Comparison of ENCODE assay signal across 26 cellular contexts in genomic region chr11:16095756-16096155, GRCh38.
A peak's percentile ranks its signal among the peaks of the same experiment; 100 is the strongest.
DNase-seq lines count a peak whose midpoint lies in the region; ATAC-seq and TF ChIP-seq lines count a peak whose summit lies in the region.
"Had no signal": no experiment of that assay in that cellular context is flagged by ENCODE, and none has a peak within 500 bp of the region (broad histone marks: within the 10 kb centered on the region; RNA-seq: fewer than 3 reads in every experiment).

No MANE protein-coding gene starts in this region.

- ATAC-seq in left cardiac atrium (no peak), HG03469 (IDR thresholded peaks at IDR 0.05; ENCODE audit: unreplicated experiment) (no peak)
- ATAC-seq: CD8-positive, alpha-beta T cell; PC-3 had no signal

- DNase-seq in COLO829 (ENCODE audit: low spot score) (peak; percentile 73), HS-27A (ENCODE audit: low read depth) (peak; percentile 15), SJSA1 (ENCODE audit: low read depth in 1 of 2, low spot score in 2 of 2) (peak in 1 of 2 experiments; percentile 26), osteocyte (ENCODE audit: extremely low spot score, unreplicated experiment) (no peak), left cardiac atrium (no peak)
- DNase-seq in activated naive CD4-positive, alpha-beta T cell treated with anti-CD3 and anti-CD28 coated beads, Interleukin-2, amount 10 ng/mL, durations not matched to agents 7 days and 5 days, result no peak
- DNase-seq: CD8-positive, alpha-beta T cell; DMS 273 treated with DMSO at 0.1 percent for 48 hours; DND-41; H7; NCI-H1092; NCI-H1417 treated with DMSO at 0.1 percent for 48 hours; NCI-H1694 treated with DMSO at 0.1 percent for 48 hours; NCI-H2081; NCI-H2171 treated with DMSO at 0.1 percent for 48 hours; NCI-H345; NCI-H510A treated with DMSO at 0.1 percent for 48 hours; NCI-H774; PC-3; Right ventricle myocardium superior; T-helper 1 cell had no signal

- H3K9me3 ChIP-seq in SJSA1 (replicated peaks), result no peaks in the 10 kb centered on the region

- H3K27ac Mint-ChIP-seq in osteocyte (ENCODE audit: unreplicated experiment), result peak overlapping the region; percentile 36
- H3K27ac Mint-ChIP-seq in activated naive CD4-positive, alpha-beta T cell treated with anti-CD3 and anti-CD28 coated beads, Interleukin-2, amount 10 ng/mL, durations not matched to agents 7 days and 5 days, result no peak overlapping the region
- H3K27ac Mint-ChIP-seq: B cell; CD8-positive, alpha-beta T cell; IgD-negative memory B cell had no signal

- no peaks in the 10 kb centered on the region for H3K9me3 Mint-ChIP-seq in osteocyte (ENCODE audit: unreplicated experiment)
- no peaks in the 10 kb centered on the region for H3K9me3 Mint-ChIP-seq in activated naive CD4-positive, alpha-beta T cell treated with anti-CD3 and anti-CD28 coated beads, Interleukin-2, amount 10 ng/mL, durations not matched to agents 7 days and 5 days
- H3K9me3 Mint-ChIP-seq: IgD-negative memory B cell had no signal

- H3K27me3 Mint-ChIP-seq in osteocyte (ENCODE audit: unreplicated experiment), result no peaks in the 10 kb centered on the region
- no peaks in the 10 kb centered on the region for H3K27me3 Mint-ChIP-seq in activated naive CD4-positive, alpha-beta T cell treated with anti-CD3 and anti-CD28 coated beads, Interleukin-2, amount 10 ng/mL, durations not matched to agents 7 days and 5 days
- H3K27me3 Mint-ChIP-seq: B cell, IgD-negative memory B cell had no signal

- H3K4me1 ChIP-seq in SJSA1 (replicated peaks), result peaks cover 47% of the 10 kb centered on the region

- TF ChIP-seq CTCF in osteocyte (IDR thresholded peaks at IDR 0.05), result no peak

- CTCF ChIA-PET in activated naive CD4-positive, alpha-beta T cell treated with anti-CD3 and anti-CD28 coated beads, Interleukin-2, amount 10 ng/mL, durations not matched to agents 7 days and 5 days (lab: Charles Lee), result no interaction called here

- intact Hi-C loops in left cardiac atrium (cut with DNase I), result no loop called here

- H3K36me3 Mint-ChIP-seq in osteocyte (ENCODE audit: unreplicated experiment), result no peaks in the 10 kb centered on the region
- no peaks in the 10 kb centered on the region for H3K36me3 Mint-ChIP-seq in activated naive CD4-positive, alpha-beta T cell treated with anti-CD3 and anti-CD28 coated beads, Interleukin-2, amount 10 ng/mL, durations not matched to agents 7 days and 5 days
- H3K36me3 Mint-ChIP-seq: CD8-positive, alpha-beta T cell; IgD-negative memory B cell had no signal

- no peaks in the 10 kb centered on the region for H3K27me3 ChIP-seq in SJSA1 (replicated peaks)

- H3K27ac ChIP-seq in SJSA1, result peak overlapping the region; percentile 53
- H3K27ac ChIP-seq: C4-2B, KMS-11 had no signal

- no peak overlapping the region for H3K4me3 Mint-ChIP-seq in osteocyte (ENCODE audit: unreplicated experiment)
- no peak overlapping the region for H3K4me3 Mint-ChIP-seq in activated naive CD4-positive, alpha-beta T cell treated with anti-CD3 and anti-CD28 coated beads, Interleukin-2, amount 10 ng/mL, durations not matched to agents 7 days and 5 days
- H3K4me3 Mint-ChIP-seq: B cell; CD8-positive, alpha-beta T cell; IgD-negative memory B cell had no signal

- no peak overlapping the region for H3K4me3 ChIP-seq in SJSA1

- H3K4me1 Mint-ChIP-seq in osteocyte (ENCODE audit: unreplicated experiment), result peaks cover 65% of the 10 kb centered on the region
- no peaks in the 10 kb centered on the region for H3K4me1 Mint-ChIP-seq in activated naive CD4-positive, alpha-beta T cell treated with anti-CD3 and anti-CD28 coated beads, Interleukin-2, amount 10 ng/mL, durations not matched to agents 7 days and 5 days
- H3K4me1 Mint-ChIP-seq: B cell had no signal

- H3K36me3 ChIP-seq in SJSA1, result no peaks in the 10 kb centered on the region

Comparison
In these comparisons a context has a peak if more than half of its experiments do, and no peak if none do; other contexts are left out.
1. DNase-seq: peak in COLO829 (single experiment) and HS-27A (single experiment); none in osteocyte (single experiment), activated naive CD4-positive, alpha-beta T cell treated with anti-CD3 and anti-CD28 coated beads, Interleukin-2, amount 10 ng/mL, durations not matched to agents 7 days and 5 days (single experiment) and left cardiac atrium (single experiment).